Comparison of ENCODE assay signal across 25 cellular contexts in genomic region chr3:42184622-42185010, GRCh38.
DNase-seq lines count a peak whose midpoint lies in the region; ATAC-seq and TF ChIP-seq lines count a peak whose summit lies in the region.
"Had no signal": no experiment of that assay in that cellular context is flagged by ENCODE, and none has a peak within 500 bp of the region (broad histone marks: within the 10 kb centered on the region; RNA-seq: fewer than 3 reads in every experiment).

No MANE protein-coding gene starts in this region.

- H3K36me3 Mint-ChIP-seq in activated T-helper 17 cell treated with anti-CD3 and anti-CD28 coated beads, Interleukin-2, amount 50 U/mL, for 72 hours (ENCODE audit: low read depth): peaks cover 21% of the 10 kb centered on the region
- peaks cover 9% of the 10 kb centered on the region for H3K36me3 Mint-ChIP-seq in effector memory CD8-positive, alpha-beta T cell (ENCODE audit: insufficient read depth)
- H3K36me3 Mint-ChIP-seq in nephron (ENCODE audit: low read depth) (peaks cover 24% of the 10 kb centered on the region), type B pancreatic cell (peaks cover 17% of the 10 kb centered on the region), immature natural killer cell (peaks cover 14 to 22% (median 18%) of the 10 kb centered on the region in 3 donors)
- H3K36me3 Mint-ChIP-seq: activated naive CD8-positive, alpha-beta T cell treated with anti-CD3 and anti-CD28 coated beads for 36 hours had no signal

- no peaks in the 10 kb centered on the region for H3K9me3 Mint-ChIP-seq in activated T-helper 17 cell treated with anti-CD3 and anti-CD28 coated beads, Interleukin-2, amount 50 U/mL, for 72 hours
- no peaks in the 10 kb centered on the region for H3K9me3 Mint-ChIP-seq in effector memory CD8-positive, alpha-beta T cell
- H3K9me3 Mint-ChIP-seq in nephron (no peaks in the 10 kb centered on the region), type B pancreatic cell (no peaks in the 10 kb centered on the region), immature natural killer cell (no peaks in the 10 kb centered on the region)
- H3K9me3 Mint-ChIP-seq: activated naive CD8-positive, alpha-beta T cell treated with anti-CD3 and anti-CD28 coated beads for 36 hours; CD14-positive monocyte had no signal

- H3K36me3 ChIP-seq in right atrium auricular region: no peaks in the 10 kb centered on the region

- peaks cover under 1% of the 10 kb centered on the region for H3K4me1 Mint-ChIP-seq in activated T-helper 17 cell treated with anti-CD3 and anti-CD28 coated beads, Interleukin-2, amount 50 U/mL, for 72 hours
- H3K4me1 Mint-ChIP-seq in effector memory CD8-positive, alpha-beta T cell (ENCODE audit: low read depth in 2 of 2): no peaks in the 10 kb centered on the region
- H3K4me1 Mint-ChIP-seq in nephron (peaks cover 14% of the 10 kb centered on the region), type B pancreatic cell (ENCODE audit: unreplicated experiment) (peaks cover 20% of the 10 kb centered on the region), immature natural killer cell (peaks cover 0 to 2% of the 10 kb centered on the region in 2 donors)
- H3K4me1 Mint-ChIP-seq: CD14-positive monocyte had no signal

- H3K4me3 ChIP-seq in right atrium auricular region: no peak overlapping the region
- H3K4me3 ChIP-seq: esophagus muscularis mucosa, smooth muscle cell, thoracic aorta had no signal

- H3K27me3 Mint-ChIP-seq in activated T-helper 17 cell treated with anti-CD3 and anti-CD28 coated beads, Interleukin-2, amount 50 U/mL, for 72 hours: no peaks in the 10 kb centered on the region
- H3K27me3 Mint-ChIP-seq in effector memory CD8-positive, alpha-beta T cell: no peaks in the 10 kb centered on the region
- H3K27me3 Mint-ChIP-seq in nephron (ENCODE audit: low read depth) (no peaks in the 10 kb centered on the region), type B pancreatic cell (no peaks in the 10 kb centered on the region), immature natural killer cell (ENCODE audit: low read depth in 3 of 3) (no peaks in the 10 kb centered on the region)
- H3K27me3 Mint-ChIP-seq: activated naive CD8-positive, alpha-beta T cell treated with anti-CD3 and anti-CD28 coated beads for 36 hours had no signal

- H3K9me3 ChIP-seq in right atrium auricular region: no peaks in the 10 kb centered on the region
- H3K9me3 ChIP-seq: esophagus muscularis mucosa, thoracic aorta had no signal

- peak overlapping the region in 1 of 2 donors; percentile 14 for H3K27ac ChIP-seq in right atrium auricular region
- H3K27ac ChIP-seq: thoracic aorta had no signal

- H3K4me3 Mint-ChIP-seq in activated T-helper 17 cell treated with anti-CD3 and anti-CD28 coated beads, Interleukin-2, amount 50 U/mL, for 72 hours: no peak overlapping the region
- H3K4me3 Mint-ChIP-seq in effector memory CD8-positive, alpha-beta T cell: no peak overlapping the region
- H3K4me3 Mint-ChIP-seq in nephron: no peak overlapping the region
- H3K4me3 Mint-ChIP-seq in type B pancreatic cell: no peak overlapping the region
- no peak overlapping the region for H3K4me3 Mint-ChIP-seq in immature natural killer cell
- H3K4me3 Mint-ChIP-seq: activated naive CD8-positive, alpha-beta T cell treated with anti-CD3 and anti-CD28 coated beads for 36 hours; CD14-positive monocyte had no signal

- H3K4me1 ChIP-seq in right atrium auricular region: peaks cover 0 to 75% of the 10 kb centered on the region in 2 donors

- peak overlapping the region; percentile 13 for H3K27ac Mint-ChIP-seq in activated T-helper 17 cell treated with anti-CD3 and anti-CD28 coated beads, Interleukin-2, amount 50 U/mL, for 72 hours
- peak overlapping the region; percentile 2 to 57 for H3K27ac Mint-ChIP-seq in effector memory CD8-positive, alpha-beta T cell
- peak overlapping the region in 2 of 3 experiments; percentile 7 to 20 for H3K27ac Mint-ChIP-seq in nephron
- H3K27ac Mint-ChIP-seq in type B pancreatic cell: peak overlapping the region; percentile 66
- no peak overlapping the region for H3K27ac Mint-ChIP-seq in immature natural killer cell
- H3K27ac Mint-ChIP-seq: activated naive CD8-positive, alpha-beta T cell treated with anti-CD3 and anti-CD28 coated beads for 36 hours had no signal

- DNase-seq in effector memory CD8-positive, alpha-beta T cell: no peak
- DNase-seq in type B pancreatic cell (ENCODE audit: extremely low spot score, unreplicated experiment) (no peak), immature natural killer cell (no peak), right atrium auricular region (ENCODE audit: low spot score) (no peak)
- DNase-seq: activated CD4-positive, alpha-beta T cell treated with anti-CD3 and anti-CD28 coated beads, Interleukin-2, amount 50 U/mL, for 48 hours; activated CD4-positive, CD25-positive, alpha-beta regulatory T cell; activated CD8-positive, alpha-beta memory T cell treated with anti-CD3 and anti-CD28 coated beads, Interleukin-2, amount 50 U/mL, for 48 hours; activated effector memory CD4-positive, alpha-beta T cell treated with Interleukin-2 at 50 U/mL for 16 hours; activated naive CD8-positive, alpha-beta T cell treated with anti-CD3 and anti-CD28 coated beads for 36 hours; cerebellar nuclear complex; effector CD4-positive, alpha-beta T cell; foreskin melanocyte; NCI-H1105 treated with DMSO at 0.1 percent for 48 hours; NCI-H446 treated with DMSO at 0.1 percent for 48 hours; OCI-M1; stimulated activated CD4-positive, alpha-beta T cell treated with anti-CD3 and anti-CD28 coated beads, Interleukin-2, amount 100 ng/mL, for 24 hours; SW 1271 had no signal

- TF ChIP-seq CTCF in nephron (IDR thresholded peaks at IDR 0.05; ENCODE audit: unreplicated experiment in 3 of 3) (no peak), type B pancreatic cell (conservative IDR thresholded peaks at IDR 0.05) (no peak), right atrium auricular region (IDR thresholded peaks at IDR 0.05) (no peak)

- H3K27me3 ChIP-seq in right atrium auricular region: no peaks in the 10 kb centered on the region
- H3K27me3 ChIP-seq: esophagus muscularis mucosa had no signal

- ATAC-seq in activated T-helper 17 cell treated with anti-CD3 and anti-CD28 coated beads, Interleukin-2, amount 50 U/mL, for 72 hours (replicated peaks): no peak
- ATAC-seq in effector memory CD8-positive, alpha-beta T cell (replicated peaks): no peak
- no peak for ATAC-seq in HG03571 (IDR thresholded peaks at IDR 0.05; ENCODE audit: unreplicated experiment)
- ATAC-seq: Right ventricle myocardium inferior had no signal

Comparison
In these comparisons a context has a peak if more than half of its experiments do, and no peak if none do; other contexts are left out.
1. H3K27ac Mint-ChIP-seq: peak in activated T-helper 17 cell treated with anti-CD3 and anti-CD28 coated beads, Interleukin-2, amount 50 U/mL, for 72 hours (single experiment), effector memory CD8-positive, alpha-beta T cell (2 of 2), nephron (2 of 3) and type B pancreatic cell (single experiment); none in immature natural killer cell (0 of 6).